8 cellular contexts compared by ENCODE assay signal in the genomic region with DNA sequence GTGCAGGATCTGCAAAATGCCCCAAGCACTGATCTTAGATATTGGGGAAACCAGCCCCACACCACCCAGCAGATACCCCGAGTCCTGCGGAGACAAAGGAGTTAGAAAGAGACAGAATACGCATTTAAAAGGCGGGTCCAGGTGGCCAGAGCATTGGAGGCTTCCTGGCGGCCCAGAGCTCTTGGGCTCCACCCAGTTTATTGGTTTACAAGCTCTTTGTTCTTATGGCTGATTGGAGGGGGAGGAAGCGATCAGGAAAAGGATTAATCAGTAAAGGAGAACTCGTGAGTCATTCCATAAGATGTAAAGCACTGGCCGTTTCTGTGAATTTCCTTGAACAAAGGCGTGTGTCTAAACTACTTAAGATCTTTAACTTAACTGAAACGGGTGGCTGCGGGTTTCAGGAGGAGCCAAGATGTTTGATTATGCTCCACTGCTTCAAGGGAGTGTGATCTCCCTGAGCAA. TPM values are rescaled to one million over a fixed set of nuclear protein-coding genes. Genes with fewer than 3 reads are reported as not detected.
DNase-seq lines count a peak whose midpoint lies in the region; ATAC-seq, FAIRE-seq and TF ChIP-seq lines count a peak whose summit lies in the region.

No MANE protein-coding gene starts in this region.

- H3K9me2 ChIP-seq in SU-DHL-6 (replicated peaks; ENCODE audit: insufficient read depth, low read length): no peaks in the 10 kb centered on the region

- H3K9me3 ChIP-seq in right atrium auricular region: no peaks in the 10 kb centered on the region
- no peaks in the 10 kb centered on the region for H3K9me3 ChIP-seq in SU-DHL-6 (ENCODE audit: insufficient read depth, low read length)

- peak overlapping the region; percentile 78 for H3K9ac ChIP-seq in SU-DHL-6 (ENCODE audit: low read length)

- peak overlapping the region; percentile 62 to 74 for H3K4me3 ChIP-seq in right atrium auricular region
- peak overlapping the region; percentile 68 for H3K4me3 ChIP-seq in SU-DHL-6 (ENCODE audit: insufficient read depth, low read length, poor library complexity, severe bottlenecking)
- H3K4me3 ChIP-seq in epithelial cell of esophagus (ENCODE audit: low read length): peak overlapping the region; percentile 80

- H3K4me1 Mint-ChIP-seq in neural crest cell: peaks cover 27% of the 10 kb centered on the region

- peak overlapping the region; percentile 97 for H3K4me3 Mint-ChIP-seq in neural crest cell

- H3K27ac ChIP-seq in right atrium auricular region (no peak overlapping the region), SU-DHL-6 (ENCODE audit: low read depth, low read length) (peak overlapping the region; percentile 64)

- TF ChIP-seq CTCF in right atrium auricular region (IDR thresholded peaks at IDR 0.05) (no peak), SU-DHL-6 (IDR thresholded peaks at IDR 0.05; ENCODE audit: insufficient read depth, low read length, poor library complexity, severe bottlenecking) (no peak), epithelial cell of esophagus (IDR thresholded peaks at IDR 0.05; ENCODE audit: insufficient read depth, low read depth, low read length, missing control alignments) (no peak), neural crest cell (conservative IDR thresholded peaks at IDR 0.05) (no peak)

- H3K36me3 ChIP-seq in right atrium auricular region (peaks cover 17% of the 10 kb centered on the region), SU-DHL-6 (ENCODE audit: low read length) (no peaks in the 10 kb centered on the region)

- no peaks in the 10 kb centered on the region for H3K9me3 Mint-ChIP-seq in neural crest cell

- H3K27me3 ChIP-seq in right atrium auricular region (no peaks in the 10 kb centered on the region), SU-DHL-6 (ENCODE audit: low read length) (no peaks in the 10 kb centered on the region)

- no peaks in the 10 kb centered on the region for H4K20me1 ChIP-seq in SU-DHL-6 (ENCODE audit: low read depth, low read length)

- H3K27me3 Mint-ChIP-seq in neural crest cell (ENCODE audit: low read depth): peaks cover 4% of the 10 kb centered on the region

- H3K27ac Mint-ChIP-seq in neural crest cell (ENCODE audit: unreplicated experiment): peak overlapping the region; percentile 99

- peaks cover 8% of the 10 kb centered on the region; the same call in 1 of the 2 replicates for H3F3A ChIP-seq in SU-DHL-6 (ENCODE audit: insufficient read depth)

- ATAC-seq in left cardiac atrium (no peak), GM18505 (IDR thresholded peaks at IDR 0.05; ENCODE audit: unreplicated experiment) (no peak), GM19395 (IDR thresholded peaks at IDR 0.05; ENCODE audit: unreplicated experiment) (no peak)

- H3K36me3 Mint-ChIP-seq in neural crest cell (ENCODE audit: low read depth): peaks cover 28% of the 10 kb centered on the region

- H3K4me2 ChIP-seq in SU-DHL-6 (ENCODE audit: low read depth, low read length, poor library complexity, severe bottlenecking): peak overlapping the region; percentile 54

- intact Hi-C loops in left cardiac atrium (cut with DNase I): no loop called here

- H3K4me1 ChIP-seq in right atrium auricular region: peaks cover 0 to 12% of the 10 kb centered on the region in 2 donors

- DNase-seq in right atrium auricular region (ENCODE audit: low spot score) (no peak), left cardiac atrium (no peak), epithelial cell of esophagus (ENCODE audit: low read depth) (peak; percentile 73), neural crest cell (ENCODE audit: low read depth, low spot score) (no peak), GM12891 (ENCODE audit: insufficient read length, low spot score) (no peak)

- FAIRE-seq in GM12891 (lab: Jason Lieb, UNC): no peak

- TF ChIP-seq POLR2A in GM12891 (IDR thresholded peaks at IDR 0.05; ENCODE audit: low read depth, low read length) (no peak), GM18505 (IDR thresholded peaks at IDR 0.05; ENCODE audit: borderline replicate concordance, extremely low read depth, insufficient read depth, insufficient read length) (no peak)

- H2AFZ ChIP-seq in SU-DHL-6 (ENCODE audit: low read depth, low read length, severe bottlenecking): no peak overlapping the region

- H3K79me2 ChIP-seq in SU-DHL-6 (ENCODE audit: insufficient read depth, low read length): peaks cover 24% of the 10 kb centered on the region

TF ChIP-seq in GM12891, 5 proteins besides CTCF, POLR2A, EP300 and RAD21:
- no peak for TF ChIP-seq PAX5 (IDR thresholded peaks at IDR 0.05; ENCODE audit: insufficient read depth, low read length, severe bottlenecking)
- no peak for TF ChIP-seq POU2F2 (IDR thresholded peaks at IDR 0.05; ENCODE audit: low read depth, low read length)
- TF ChIP-seq POLR2AphosphoS5 (IDR thresholded peaks at IDR 0.05; ENCODE audit: low read depth, low read length): no peak
- TF ChIP-seq SPI1 (IDR thresholded peaks at IDR 0.05; ENCODE audit: low read depth, low read length): no peak
- no peak for TF ChIP-seq TAF1 (IDR thresholded peaks at IDR 0.05; ENCODE audit: low read depth, low read length)

RNA-seq across cellular contexts. Expression of gene ZNF587, which starts 0.9 kb away (rescaled TPM):
- 10 to 100 TPM; 11.6 to 12.5 TPM for total RNA-seq in right atrium auricular region
- 10 to 100 TPM; 18.6 to 20.9 TPM for total RNA-seq in left cardiac atrium
- 45.4 and 46.1 TPM in 2 replicates for total RNA-seq in neural crest cell
- polyA plus RNA-seq in GM12891 (2012; ENCODE audit: low read depth, missing spikeins): 6.0 TPM

RNA-seq across cellular contexts. Expression of gene ZNF587B, which starts 20.5 kb away (rescaled TPM):
- total RNA-seq in right atrium auricular region: 1 to 10 TPM; 3.2 to 5.7 TPM
- total RNA-seq in left cardiac atrium: 1 to 10 TPM; 5.9 to 8.7 TPM
- total RNA-seq in neural crest cell: 21.6 and 22.6 TPM in 2 replicates
- 12.1 TPM for polyA plus RNA-seq in GM12891 (2012; ENCODE audit: low read depth, missing spikeins)

RNA-seq across cellular contexts. Expression of gene ZNF552, which starts 35.9 kb away (rescaled TPM):
- total RNA-seq in right atrium auricular region: 1 to 10 TPM; 1.0 to 5.3 TPM
- total RNA-seq in left cardiac atrium: 1 to 10 TPM; 3.3 to 4.6 TPM
- total RNA-seq in neural crest cell: 7.3 and 8.8 TPM in 2 replicates
- polyA plus RNA-seq in GM12891 (2012; ENCODE audit: low read depth, missing spikeins): 6.4 TPM

RNA-seq across cellular contexts. Expression of gene ZNF814, which starts 38.3 kb away (rescaled TPM):
- total RNA-seq in right atrium auricular region (1 to 10 TPM; 8.7 to 9.2 TPM), left cardiac atrium (10 to 100 TPM; 10.8 to 10.9 TPM), neural crest cell (44.3 and 45.4 TPM in 2 replicates)
- polyA plus RNA-seq in GM12891 (2012; ENCODE audit: low read depth, missing spikeins): 10.3 TPM
